In the genomic region with DNA sequence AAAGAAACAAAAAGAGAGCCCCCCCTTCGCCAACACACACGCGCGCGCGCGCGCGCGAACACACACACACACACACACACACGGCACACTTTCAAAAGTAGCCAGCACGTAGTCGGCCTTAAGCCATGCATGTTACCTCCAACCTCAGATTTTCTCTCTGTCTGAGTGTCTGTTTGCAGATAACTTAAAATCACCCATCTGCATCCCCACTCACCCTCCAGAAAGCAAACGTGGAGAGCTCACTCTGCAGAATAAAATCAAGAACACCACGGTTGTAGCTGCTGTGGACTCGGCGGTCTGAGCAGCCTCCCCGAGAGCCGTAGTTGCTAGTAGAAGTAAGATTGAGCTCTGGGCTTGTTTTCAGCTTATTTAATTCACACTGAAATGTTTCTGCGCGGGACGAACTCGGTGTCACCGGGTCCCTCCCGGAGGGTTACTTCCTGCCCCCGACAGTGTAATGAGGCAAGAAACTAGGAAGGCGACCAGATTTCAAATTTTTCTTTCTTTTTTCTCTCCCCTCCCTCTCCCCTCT, we compare ENCODE assay signal across 10 cellular contexts. TPM values are rescaled to one million over a fixed set of nuclear protein-coding genes. Genes with fewer than 3 reads are reported as not detected.
A peak's percentile ranks its signal among the peaks of the same experiment; 100 is the strongest.
DNase-seq lines count a peak whose midpoint lies in the region; ATAC-seq, FAIRE-seq and TF ChIP-seq lines count a peak whose summit lies in the region.
"Had no signal": no experiment of that assay in that cellular context is flagged by ENCODE, and none has a peak within 500 bp of the region (broad histone marks: within the 10 kb centered on the region; RNA-seq: fewer than 3 reads in every experiment).

No MANE protein-coding gene starts in this region.

- H3K27me3 ChIP-seq in BE2C (no peaks in the 10 kb centered on the region), heart left ventricle (peaks cover 0 to 66% (median 0%) of the 10 kb centered on the region in 9 donors)

- no peak for ATAC-seq in WTC11
- ATAC-seq in heart left ventricle, result peak in 2 of 4 donors; percentile 2 to 4
- no peak for ATAC-seq in GM21515 (IDR thresholded peaks at IDR 0.05; ENCODE audit: unreplicated experiment)
- ATAC-seq: HCT116 had no signal

- peak overlapping the region; percentile 74 for H3K4me3 Mint-ChIP-seq in WTC11

- no peak for FAIRE-seq in RCC 7860 (lab: Jason Lieb, UNC)

- TF ChIP-seq CTCF in BE2C (IDR thresholded peaks at IDR 0.05; ENCODE audit: low read depth, low read length), result no peak
- no peak for TF ChIP-seq CTCF in WTC11 (IDR thresholded peaks at IDR 0.05)
- TF ChIP-seq CTCF in heart left ventricle (IDR thresholded peaks at IDR 0.05), result no peak

- H3K4me3 ChIP-seq in BE2C (ENCODE audit: low read depth, low read length) (peak overlapping the region; percentile 83), heart left ventricle (peak overlapping the region; percentile 53 to 91 (median 74))

- no peaks in the 10 kb centered on the region for H3K36me3 Mint-ChIP-seq in WTC11

- POLR2A ChIA-PET in WTC11 (lab: Charles Lee), result interaction anchor here (1.0 kb wide), 1 partner anchor 9 kb away, joined by 3 read pairs; no protein-coding TSS in a partner anchor

- intact Hi-C loops in heart left ventricle (cut with DNase I), result loop anchor here in 3 of 10 donors (5.0 kb wide), 1 partner anchor 57 kb away; no protein-coding TSS in a partner anchor

- no peaks in the 10 kb centered on the region for H3K9me3 Mint-ChIP-seq in WTC11

- WGBS in heart left ventricle, 4 donors, result 2 to 7% (median 2%) methylated on average over 27 of the region's 27 CpGs

- H3K4me1 ChIP-seq in BE2C (no peaks in the 10 kb centered on the region), heart left ventricle (peaks cover 0 to 35% (median 8%) of the 10 kb centered on the region in 12 donors)

- peak overlapping the region; percentile 55 to 96 (median 92) for H3K27ac ChIP-seq in heart left ventricle

- peaks cover 80% of the 10 kb centered on the region for H3K4me1 Mint-ChIP-seq in WTC11

- peaks cover 100% of the 10 kb centered on the region for H3K27me3 Mint-ChIP-seq in WTC11 (ENCODE audit: low read depth)

- H3K36me3 ChIP-seq in BE2C (peaks cover 8% of the 10 kb centered on the region), heart left ventricle (peaks cover 0 to 21% (median 7%) of the 10 kb centered on the region in 9 donors)

- DNase-seq in BE2C (no peak), WTC11 (ENCODE audit: low spot score) (no peak), heart left ventricle (peak; percentile 25 to 56 (median 33)), pons (ENCODE audit: low spot score) (peak; percentile 49), glomerular visceral epithelial cell (ENCODE audit: extremely low spot score) (no peak), NCI-H1105 (lab: John Stamatoyannopoulos, UW) (no peak), RCC 7860 (ENCODE audit: low spot score) (no peak)
- DNase-seq: DMS79 had no signal

- no peak for TF ChIP-seq POLR2A in heart left ventricle (IDR thresholded peaks at IDR 0.05)

- CTCF ChIA-PET in WTC11 (lab: Charles Lee), result interaction anchor here (1.5 to 2.2 kb wide), 3 partner anchors 13 to 521 kb away, joined by 3 to 11 read pairs (median 3); no protein-coding TSS in a partner anchor

- H3K27ac Mint-ChIP-seq in WTC11, result no peak overlapping the region

- H3K9me3 ChIP-seq in BE2C (no peaks in the 10 kb centered on the region), heart left ventricle (no peaks in the 10 kb centered on the region)

TF ChIP-seq in WTC11, 78 proteins besides CTCF, POLR2A, EP300 and RAD21:
- TF ChIP-seq, protein P1, sequence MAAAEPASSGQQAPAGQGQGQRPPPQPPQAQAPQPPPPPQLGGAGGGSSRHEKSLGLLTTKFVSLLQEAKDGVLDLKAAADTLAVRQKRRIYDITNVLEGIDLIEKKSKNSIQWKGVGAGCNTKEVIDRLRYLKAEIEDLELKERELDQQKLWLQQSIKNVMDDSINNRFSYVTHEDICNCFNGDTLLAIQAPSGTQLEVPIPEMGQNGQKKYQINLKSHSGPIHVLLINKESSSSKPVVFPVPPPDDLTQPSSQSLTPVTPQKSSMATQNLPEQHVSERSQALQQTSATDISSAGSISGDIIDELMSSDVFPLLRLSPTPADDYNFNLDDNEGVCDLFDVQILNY (CRISPR knock-in tag; IDR thresholded peaks at IDR 0.05), result no peak
- no peak for TF ChIP-seq FOXP1 (CRISPR knock-in tag; IDR thresholded peaks at IDR 0.05; ENCODE audit: borderline replicate concordance)
- TF ChIP-seq, protein P2, sequence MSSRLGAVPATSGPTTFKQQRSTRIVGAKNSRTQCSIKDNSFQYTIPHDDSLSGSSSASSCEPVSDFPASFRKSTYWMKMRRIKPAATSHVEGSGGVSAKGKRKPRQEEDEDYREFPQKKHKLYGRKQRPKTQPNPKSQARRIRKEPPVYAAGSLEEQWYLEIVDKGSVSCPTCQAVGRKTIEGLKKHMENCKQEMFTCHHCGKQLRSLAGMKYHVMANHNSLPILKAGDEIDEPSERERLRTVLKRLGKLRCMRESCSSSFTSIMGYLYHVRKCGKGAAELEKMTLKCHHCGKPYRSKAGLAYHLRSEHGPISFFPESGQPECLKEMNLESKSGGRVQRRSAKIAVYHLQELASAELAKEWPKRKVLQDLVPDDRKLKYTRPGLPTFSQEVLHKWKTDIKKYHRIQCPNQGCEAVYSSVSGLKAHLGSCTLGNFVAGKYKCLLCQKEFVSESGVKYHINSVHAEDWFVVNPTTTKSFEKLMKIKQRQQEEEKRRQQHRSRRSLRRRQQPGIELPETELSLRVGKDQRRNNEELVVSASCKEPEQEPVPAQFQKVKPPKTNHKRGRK (CRISPR knock-in tag; IDR thresholded peaks at IDR 0.05; ENCODE audit: borderline replicate concordance), result no peak
- TF ChIP-seq ESRRA (CRISPR knock-in tag; IDR thresholded peaks at IDR 0.05; ENCODE audit: borderline replicate concordance), result no peak
- no peak for TF ChIP-seq RORB (CRISPR knock-in tag; IDR thresholded peaks at IDR 0.05)
- TF ChIP-seq, protein P3, sequence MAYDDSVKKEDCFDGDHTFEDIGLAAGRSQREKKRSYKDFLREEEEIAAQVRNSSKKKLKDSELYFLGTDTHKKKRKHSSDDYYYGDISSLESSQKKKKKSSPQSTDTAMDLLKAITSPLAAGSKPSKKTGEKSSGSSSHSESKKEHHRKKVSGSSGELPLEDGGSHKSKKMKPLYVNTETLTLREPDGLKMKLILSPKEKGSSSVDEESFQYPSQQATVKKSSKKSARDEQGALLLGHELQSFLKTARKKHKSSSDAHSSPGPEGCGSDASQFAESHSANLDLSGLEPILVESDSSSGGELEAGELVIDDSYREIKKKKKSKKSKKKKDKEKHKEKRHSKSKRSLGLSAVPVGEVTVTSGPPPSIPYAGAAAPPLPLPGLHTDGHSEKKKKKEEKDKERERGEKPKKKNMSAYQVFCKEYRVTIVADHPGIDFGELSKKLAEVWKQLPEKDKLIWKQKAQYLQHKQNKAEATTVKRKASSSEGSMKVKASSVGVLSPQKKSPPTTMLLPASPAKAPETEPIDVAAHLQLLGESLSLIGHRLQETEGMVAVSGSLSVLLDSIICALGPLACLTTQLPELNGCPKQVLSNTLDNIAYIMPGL (CRISPR knock-in tag; IDR thresholded peaks at IDR 0.05), result no peak
- TF ChIP-seq, protein P4, sequence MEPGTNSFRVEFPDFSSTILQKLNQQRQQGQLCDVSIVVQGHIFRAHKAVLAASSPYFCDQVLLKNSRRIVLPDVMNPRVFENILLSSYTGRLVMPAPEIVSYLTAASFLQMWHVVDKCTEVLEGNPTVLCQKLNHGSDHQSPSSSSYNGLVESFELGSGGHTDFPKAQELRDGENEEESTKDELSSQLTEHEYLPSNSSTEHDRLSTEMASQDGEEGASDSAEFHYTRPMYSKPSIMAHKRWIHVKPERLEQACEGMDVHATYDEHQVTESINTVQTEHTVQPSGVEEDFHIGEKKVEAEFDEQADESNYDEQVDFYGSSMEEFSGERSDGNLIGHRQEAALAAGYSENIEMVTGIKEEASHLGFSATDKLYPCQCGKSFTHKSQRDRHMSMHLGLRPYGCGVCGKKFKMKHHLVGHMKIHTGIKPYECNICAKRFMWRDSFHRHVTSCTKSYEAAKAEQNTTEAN (CRISPR knock-in tag; IDR thresholded peaks at IDR 0.05), result no peak

RNA-seq across cellular contexts. Expression of a gene that starts 5.2 kb away (rescaled TPM):
- 21.8 TPM for polyA plus RNA-seq in BE2C (2012; ENCODE audit: insufficient read depth, insufficient read length, low read depth)
- total RNA-seq in WTC11 (2021), result 0.30 to 0.48 TPM (median 0.39 TPM) in 3 replicates
- 10 to 100 TPM; 21.3 to 50.8 (median 41.8) TPM for total RNA-seq in heart left ventricle
- polyA plus RNA-seq in heart left ventricle, result 10 to 100 TPM; 12.9 to 55.7 TPM

Comparison
In these comparisons a context has a peak if more than half of its experiments do, and no peak if none do; other contexts are left out.
1. DNase-seq: peak in heart left ventricle (5 of 5) and pons (single experiment); none in BE2C (single experiment), WTC11 (single experiment), glomerular visceral epithelial cell (single experiment), NCI-H1105 (single experiment) and RCC 7860 (single experiment).
2. RNA of a gene that starts 5.2 kb away (total RNA-seq): 21.3 to 50.8 TPM in heart left ventricle; 0.30 to 0.48 TPM in WTC11; every median in the first group is over 10 times any median in the second.